In genomic region chr3:5039585-5039984, GRCh38 we compare ENCODE assay signal across 25 cellular contexts.
"Had no signal": no experiment of that assay in that cellular context is flagged by ENCODE, and none has a peak within 500 bp of the region (broad histone marks: within the 10 kb centered on the region; RNA-seq: fewer than 3 reads in every experiment).

No MANE protein-coding gene starts in this region.

- H3K4me1 Mint-ChIP-seq: nephron had no signal

- H3K9me3 Mint-ChIP-seq: effector memory CD8-positive, alpha-beta T cell; nephron; type B pancreatic cell had no signal

- ATAC-seq: effector memory CD8-positive, alpha-beta T cell; heart right ventricle; left ventricle myocardium superior; lower lobe of right lung; sciatic nerve; stimulated activated naive CD8-positive, alpha-beta T cell treated with anti-CD3 and anti-CD28 coated beads, Interleukin-15, Interleukin-2, amounts not matched to agents 100 U/mL and 50 U/mL, for 24 hours had no signal

- H3K27me3 Mint-ChIP-seq: effector memory CD8-positive, alpha-beta T cell; type B pancreatic cell had no signal

- H3K27ac ChIP-seq: esophagus squamous epithelium, heart right ventricle, lower lobe of right lung, prostate gland, right atrium auricular region, testis, tibial artery had no signal

- H3K36me3 Mint-ChIP-seq: type B pancreatic cell had no signal

- H3K9me3 ChIP-seq: esophagus squamous epithelium, heart right ventricle, lower lobe of right lung, prostate gland, right atrium auricular region, testis, tibial artery had no signal

- H3K27ac Mint-ChIP-seq: nephron, type B pancreatic cell had no signal

- H3K4me1 ChIP-seq: esophagus squamous epithelium, prostate gland, right atrium auricular region, testis, tibial artery had no signal

- DNase-seq: cortex of kidney; effector memory CD8-positive, alpha-beta T cell; erythroblast; esophagus squamous epithelium; foreskin melanocyte; glutamatergic neuron; heart right ventricle; hippocampal formation; islet precursor cell; left ventricle myocardium superior; lower lobe of right lung; stimulated activated CD4-positive, alpha-beta T cell treated with anti-CD3 and anti-CD28 coated beads, Interleukin-12 subunit alpha, Interleukin-12 subunit beta, amount 100 ng/mL, for 4 hours; stimulated activated CD4-positive, alpha-beta T cell treated with anti-CD3 and anti-CD28 coated beads, Interleukin-1b, Interleukin-23, amount 100 ng/mL, for 48 hours; stimulated activated CD4-positive, alpha-beta T cell treated with anti-CD3 and anti-CD28 coated beads, Interleukin-4, amount 100 ng/mL, for 1 hour; stimulated activated CD8-positive, alpha-beta memory T cell treated with anti-CD3 and anti-CD28 coated beads, Interleukin-4, amount 100 ng/mL, for 48 hours; stimulated activated naive CD8-positive, alpha-beta T cell treated with anti-CD3 and anti-CD28 coated beads, Interleukin-15, Interleukin-2, amounts not matched to agents 100 U/mL and 50 U/mL, for 24 hours; substantia nigra; testis; tibial artery had no signal

- H3K4me3 Mint-ChIP-seq: effector memory CD8-positive, alpha-beta T cell; nephron; type B pancreatic cell had no signal

- H3K4me3 ChIP-seq: esophagus squamous epithelium, heart right ventricle, lower lobe of right lung, prostate gland, right atrium auricular region, smooth muscle cell, testis, tibial artery had no signal

- H3K36me3 ChIP-seq: esophagus squamous epithelium, heart right ventricle, lower lobe of right lung, prostate gland, right atrium auricular region, tibial artery had no signal
